In genomic region chr6:37765182-37765780, GRCh38 we compare ENCODE assay signal across 24 cellular contexts. TPM values are rescaled to one million over a fixed set of nuclear protein-coding genes. Genes with fewer than 3 reads are reported as not detected.
A peak's percentile ranks its signal among the peaks of the same experiment; 100 is the strongest.
DNase-seq lines count a peak whose midpoint lies in the region; ATAC-seq, FAIRE-seq and TF ChIP-seq lines count a peak whose summit lies in the region.
"Had no signal": no experiment of that assay in that cellular context is flagged by ENCODE, and none has a peak within 500 bp of the region (broad histone marks: within the 10 kb centered on the region; RNA-seq: fewer than 3 reads in every experiment).

No MANE protein-coding gene starts in this region.

- TF ChIP-seq CTCF in K562 (IDR thresholded peaks at IDR 0.05 in 2 of 3, conservative IDR thresholded peaks at IDR 0.05 in 1 of 3; ENCODE audit: insufficient read depth in 2 of 3, low read depth in 1 of 3, low read length in 3 of 3) (no peak), endothelial cell (IDR thresholded peaks at IDR 0.05; ENCODE audit: unreplicated experiment) (no peak)

- intact Hi-C loops in K562 (cut with micrococcal nuclease), result no loop called here

- no peaks in the 10 kb centered on the region for H3K36me3 Mint-ChIP-seq in endothelial cell (ENCODE audit: low read depth, unreplicated experiment)
- H3K36me3 Mint-ChIP-seq: CD4-positive, CD25-positive, alpha-beta regulatory T cell; T-cell had no signal

- WGBS in K562 (ENCODE audit: insufficient coverage, low coverage, missing lambda C conversion rate), result 0% methylated on average over 7 of the region's 7 CpGs
- WGBS in small intestine, 3 donors, result 15 to 70% (median 40%) methylated on average over 7 of the region's 7 CpGs

- H3K4me3 ChIP-seq in K562 (no peak overlapping the region), small intestine (ENCODE audit: low read depth in 1 of 2, low read length in 2 of 2) (no peak overlapping the region)
- H3K4me3 ChIP-seq: BLaER1, MG63 had no signal

- H3K79me2 ChIP-seq in K562 (ENCODE audit: control insufficient read depth, insufficient read depth, low read length), result no peaks in the 10 kb centered on the region

- CTCF ChIA-PET in K562 (lab: Yijun Ruan, JAX; ENCODE audit: low intra/inter-chr PET ratio), result no interaction called here

- H2AFZ ChIP-seq in K562 (ENCODE audit: low read depth, low read length), result no peak overlapping the region

- DNase-seq in NCI-H82 (lab: John Stamatoyannopoulos, UW) (peak; percentile 86), K562 (ENCODE audit: extremely low read depth in 1 of 4, low spot score in 3 of 4) (no peak), left lobe of liver (ENCODE audit: low spot score) (peak; percentile 63), small intestine (peak; percentile 56), MV-4-11 (lab: John Stamatoyannopoulos, UW) (no peak), NCI-H446 treated with DMSO at 0.1 percent for 48 hours (lab: John Stamatoyannopoulos, UW) (no peak), endothelial cell (ENCODE audit: low spot score) (no peak)
- DNase-seq: CD4-positive, CD25-positive, alpha-beta regulatory T cell; KG1; MG63; NCI-H1694; NCI-H2029 treated with DMSO at 0.1 percent for 48 hours; NCI-H2171; NCI-H226; NCI-H510A treated with DMSO at 0.1 percent for 48 hours; NK-92 treated with Interleukin-12 subunit alpha and Interleukin-12 subunit beta, amount 100 ng/mL, for 24 hours; PC-3; T-cell had no signal

- no peaks in the 10 kb centered on the region for H3K4me1 Mint-ChIP-seq in endothelial cell (ENCODE audit: unreplicated experiment)
- H3K4me1 Mint-ChIP-seq: CD4-positive, CD25-positive, alpha-beta regulatory T cell; T-cell had no signal

- peaks cover under 1% of the 10 kb centered on the region for H4K20me1 ChIP-seq in K562 (replicated peaks; ENCODE audit: control insufficient read depth, insufficient read depth, low read length)
- H4K20me1 ChIP-seq: BLaER1 had no signal

- no peak for TF ChIP-seq EP300 in K562 (IDR thresholded peaks at IDR 0.05; ENCODE audit: low read length)

- H3K36me3 ChIP-seq in K562 (ENCODE audit: control insufficient read depth, insufficient read depth, low read length) (no peaks in the 10 kb centered on the region), small intestine (ENCODE audit: control insufficient read depth in 2 of 2, insufficient read depth in 2 of 2, low read length in 2 of 2) (no peaks in the 10 kb centered on the region)
- H3K36me3 ChIP-seq: BLaER1, MG63 had no signal

- TF ChIP-seq POLR2A in K562 (conservative IDR thresholded peaks at IDR 0.05), result no peak

- POLR2A ChIA-PET in K562 (lab: Yijun Ruan, JAX), result interaction anchor here (0.9 kb wide), 1 partner anchor 54 kb away, joined by 3 read pairs; the partner anchor contains the start of gene ZFAND3

- no peak for ATAC-seq in K562
- peak; percentile 81 for ATAC-seq in left lobe of liver
- ATAC-seq: PC-3, T-cell had no signal

- in situ Hi-C loops in K562 (cut with MboI), result no loop called here

- H3K9me3 ChIP-seq in K562 (replicated peaks; ENCODE audit: control insufficient read depth, insufficient read depth, low read depth, low read length) (no peaks in the 10 kb centered on the region), small intestine (ENCODE audit: control insufficient read depth, low read depth) (no peaks in the 10 kb centered on the region)
- H3K9me3 ChIP-seq: BLaER1, MG63 had no signal

- peaks cover 29 to 45% of the 10 kb centered on the region in 2 experiments for H3K27me3 ChIP-seq in K562 (ENCODE audit: control insufficient read depth in 2 of 2, insufficient read depth in 2 of 2, low read length in 2 of 2)
- no peaks in the 10 kb centered on the region for H3K27me3 ChIP-seq in small intestine (ENCODE audit: control insufficient read depth in 2 of 2, insufficient read depth in 2 of 2, low read length in 2 of 2)
- H3K27me3 ChIP-seq: BLaER1, MG63 had no signal

- H3K9ac ChIP-seq in K562 (ENCODE audit: insufficient read depth in 1 of 2, low read depth in 2 of 2, low read length in 2 of 2), result no peak overlapping the region
- H3K9ac ChIP-seq: BLaER1 had no signal

- no peak overlapping the region for H3K4me3 Mint-ChIP-seq in endothelial cell (ENCODE audit: unreplicated experiment)
- H3K4me3 Mint-ChIP-seq: CD4-positive, CD25-positive, alpha-beta regulatory T cell; T-cell had no signal

- no TSS peak for BruUV-seq in K562 (replicated peaks; lab: Mats Ljungman, UMichigan)

- no peak overlapping the region for H3K27ac Mint-ChIP-seq in endothelial cell (ENCODE audit: unreplicated experiment)
- H3K27ac Mint-ChIP-seq: CD4-positive, CD25-positive, alpha-beta regulatory T cell; T-cell had no signal

- H3K4me1 ChIP-seq in K562 (replicated peaks in 1 of 2; ENCODE audit: control insufficient read depth in 2 of 2, insufficient read depth in 2 of 2, low read length in 2 of 2) (no peaks in the 10 kb centered on the region), small intestine (ENCODE audit: control insufficient read depth in 2 of 2, insufficient read depth in 1 of 2, low read depth in 1 of 2, low read length in 1 of 2) (peaks cover 0 to 2% of the 10 kb centered on the region in 2 donors)
- H3K4me1 ChIP-seq: BLaER1 had no signal

- no peaks in the 10 kb centered on the region for H3K9me3 Mint-ChIP-seq in endothelial cell (ENCODE audit: unreplicated experiment)

- peaks cover 16% of the 10 kb centered on the region for H3K27me3 Mint-ChIP-seq in endothelial cell (ENCODE audit: unreplicated experiment)

- no peak for TF ChIP-seq RAD21 in K562 (CRISPR knock-in tag; conservative IDR thresholded peaks at IDR 0.05 in 1 of 2, IDR thresholded peaks at IDR 0.05 in 1 of 2)

- no peak for FAIRE-seq in K562 (lab: Jason Lieb, UNC)
- no peak for FAIRE-seq in small intestine (lab: Jason Lieb, UNC)
- FAIRE-seq: A204.1, D721Med, GM18507, H54, HTR-8/SVneo had no signal

- H3K27ac ChIP-seq in K562 (ENCODE audit: extremely low read depth, low read depth, low read length), result no peak overlapping the region
- H3K27ac ChIP-seq in small intestine (ENCODE audit: low read depth in 1 of 2, low read length in 1 of 2), result no peak overlapping the region
- H3K27ac ChIP-seq: BLaER1 had no signal

- no peaks in the 10 kb centered on the region for H3K9me1 ChIP-seq in K562 (ENCODE audit: control insufficient read depth, insufficient read depth, low read length)

- H3K4me2 ChIP-seq in K562 (ENCODE audit: insufficient read depth, low read length), result no peak overlapping the region
- H3K4me2 ChIP-seq: BLaER1 had no signal

TF ChIP-seq in K562, 482 proteins besides CTCF, POLR2A, EP300 and RAD21 (continues in another document):
- TF ChIP-seq RBM39 (optimal IDR thresholded peaks at IDR 0.05; ENCODE audit: low read depth, low read length) (no peak), FOXJ3 (CRISPR knock-in tag; IDR thresholded peaks at IDR 0.05) (no peak), ZNF146 (CRISPR knock-in tag; IDR thresholded peaks at IDR 0.05; ENCODE audit: unreplicated experiment) (no peak), CBX3 (IDR thresholded peaks at IDR 0.05; ENCODE audit: borderline replicate concordance in 1 of 2, low read length in 2 of 2) (no peak), PURB (CRISPR knock-in tag; IDR thresholded peaks at IDR 0.05; ENCODE audit: low read depth) (no peak), SMARCA5 (IDR thresholded peaks at IDR 0.05) (0 out of 2 replicates have a peak, but pooled peaks have one; percentile 28), JUN (IDR thresholded peaks at IDR 0.05; ENCODE audit: borderline replicate concordance, low read depth, low read length) (no peak), JUN (CRISPR knock-in tag; IDR thresholded peaks at IDR 0.05; ENCODE audit: borderline replicate concordance) (no peak), ELF4 (CRISPR knock-in tag; IDR thresholded peaks at IDR 0.05) (no peak), HMG20B (CRISPR knock-in tag; IDR thresholded peaks at IDR 0.05) (no peak), BCOR (IDR thresholded peaks at IDR 0.05) (peak; percentile 71), TCF3 (CRISPR knock-in tag; IDR thresholded peaks at IDR 0.05) (no peak), ADNP (tag; IDR thresholded peaks at IDR 0.05) (0 out of 2 replicates have a peak, but pooled peaks have one; percentile 26), ILF3 (IDR thresholded peaks at IDR 0.05; ENCODE audit: borderline replicate concordance) (no peak), POLR2G (IDR thresholded peaks at IDR 0.05; ENCODE audit: low read depth, low read length) (no peak), MYNN (IDR thresholded peaks at IDR 0.05) (no peak), MYNN (CRISPR knock-in tag; IDR thresholded peaks at IDR 0.05) (no peak), DACH1 (IDR thresholded peaks at IDR 0.05; ENCODE audit: partially characterized antibody) (no peak), RB1 (IDR thresholded peaks at IDR 0.05; ENCODE audit: low read depth) (no peak)

RNA-seq across cellular contexts. Expression of gene ZFAND3, which starts 54.2 kb away (rescaled TPM):
- 19.0 and 22.3 TPM in 2 replicates for total RNA-seq in K562 (2011; cell fraction: chromatin; rRNA removed; ENCODE audit: low replicate concordance)
- total RNA-seq in K562 (2011; cell fraction: nucleolus; rRNA removed), result 7.5 and 10.5 TPM in 2 replicates
- 15.2 and 29.8 TPM in 2 replicates for total RNA-seq in K562 (2011; cell fraction: nucleoplasm; rRNA removed)
- total RNA-seq in K562 (2014; rRNA removed) (6.1 and 10.5 TPM in 2 replicates), K562 (2014; rRNA removed; fragmentation: Illumina TruSeq; extraction: Trizol) (11.8 and 18.5 TPM in 2 replicates), K562 (2015; rRNA removed; fragmentation: Illumina TruSeq; extraction: Trizol) (11.8 and 12.8 TPM in 2 replicates), K562 (2021) (23.4 and 26.5 TPM in 2 replicates), left lobe of liver (41.0 TPM), endothelial cell (ENCODE audit: unreplicated experiment) (96.3 TPM)
- polyA plus RNA-seq in K562 (2011; rRNA removed) (7.2 and 12.7 TPM in 2 replicates), K562 (2014; fragmentation: Illumina TruSeq; extraction: Trizol) (26.6 and 31.4 TPM in 2 replicates), K562 (2014; fragmentation: Nextera tagmentation; extraction: Ambion mirVana) (under 1 TPM; 0.81 to 0.87 TPM), K562 (2014; rRNA removed) (9.4 and 14.4 TPM in 2 replicates), small intestine (10 to 100 TPM; 35.9 to 40.9 (median 40.8) TPM)
- 6.0 and 6.2 TPM in 2 replicates for polyA plus RNA-seq in K562 (2011; cell fraction: cytosol; rRNA removed)
- 6.9 and 7.1 TPM in 2 replicates for polyA plus RNA-seq in K562 (2011; cell fraction: nucleus; rRNA removed)
- 42.2 and 91.3 TPM in 2 replicates for polyA plus RNA-seq in K562 (2012)
- 7.8 and 10.0 TPM in 2 replicates for polyA minus RNA-seq in K562 (2011; rRNA and poly(A)+ RNA removed)
- polyA minus RNA-seq in K562 (2011; cell fraction: cytosol; rRNA and poly(A)+ RNA removed), result 9.6 and 11.7 TPM in 2 replicates
- 4.4 and 7.9 TPM in 2 replicates for polyA minus RNA-seq in K562 (2011; cell fraction: nucleus; rRNA and poly(A)+ RNA removed)

Comparison
In these comparisons a context has a peak if more than half of its experiments do, and no peak if none do; other contexts are left out.
1. DNase-seq: peak in NCI-H82 (single experiment), left lobe of liver (single experiment) and small intestine (single experiment); none in K562 (0 of 4), MV-4-11 (single experiment), NCI-H446 treated with DMSO at 0.1 percent for 48 hours (single experiment) and endothelial cell (single experiment).